ENCODE assay signal across 1 cellular context in genomic region chr11:61963282-61964057, GRCh38.
TF ChIP-seq lines count a peak whose summit lies in the region.

No MANE protein-coding gene starts in this region.

TF ChIP-seq in HepG2, 621 proteins besides CTCF, POLR2A, EP300 and RAD21 (continued from another document and continues in another):
- TF ChIP-seq IRX3 (CRISPR knock-in tag; IDR thresholded peaks at IDR 0.05; ENCODE audit: borderline replicate concordance, low read depth) (peak; percentile 9; the same call in 1 of the 2 replicates), POLR2AphosphoS5 (IDR thresholded peaks at IDR 0.05; ENCODE audit: low read depth, low read length) (peak; percentile 62), TARDBP (CRISPR knock-in tag; IDR thresholded peaks at IDR 0.05) (0 out of 2 replicates have a peak, but pooled peaks have one; percentile 14), MATR3 (CRISPR knock-in tag; IDR thresholded peaks at IDR 0.05) (no peak), ZFP1 (CRISPR knock-in tag; IDR thresholded peaks at IDR 0.05) (0 out of 2 replicates have a peak, but pooled peaks have one; percentile 23), FOXK2 (IDR thresholded peaks at IDR 0.05) (no peak), PCBP1 (IDR thresholded peaks at IDR 0.05; ENCODE audit: borderline replicate concordance, low read depth, low read length) (no peak), KDM6A (CRISPR knock-in tag; IDR thresholded peaks at IDR 0.05; ENCODE audit: low read depth) (no peak), NFIB (CRISPR knock-in tag; IDR thresholded peaks at IDR 0.05; ENCODE audit: borderline replicate concordance) (no peak), ADNP (CRISPR knock-in tag; IDR thresholded peaks at IDR 0.05) (no peak), RXRA (CRISPR knock-in tag; IDR thresholded peaks at IDR 0.05) (no peak; the same call in 1 of the 2 replicates), KLF13 (CRISPR knock-in tag; IDR thresholded peaks at IDR 0.05) (0 out of 2 replicates have a peak, but pooled peaks have one; percentile 11), NKX3-1 (CRISPR knock-in tag; IDR thresholded peaks at IDR 0.05) (peak; percentile 41; the same call in 1 of the 2 replicates), BRF2 (CRISPR knock-in tag; IDR thresholded peaks at IDR 0.05) (peak; percentile 35; the same call in 1 of the 2 replicates), SMAD3 (CRISPR knock-in tag; IDR thresholded peaks at IDR 0.05) (0 out of 2 replicates have a peak, but pooled peaks have one; percentile 60), ASH2L (IDR thresholded peaks at IDR 0.05; ENCODE audit: insufficient read length, low read depth, low read length) (peak; percentile 31), ZSCAN22 (CRISPR knock-in tag; IDR thresholded peaks at IDR 0.05) (no peak), AGO1 (IDR thresholded peaks at IDR 0.05; ENCODE audit: low read depth, low read length, poor library complexity, severe bottlenecking) (peak; percentile 11), SSRP1 (CRISPR knock-in tag; IDR thresholded peaks at IDR 0.05) (0 out of 2 replicates have a peak, but pooled peaks have one; percentile 90), IKZF4 (CRISPR knock-in tag; IDR thresholded peaks at IDR 0.05; ENCODE audit: borderline replicate concordance, low read depth, not compliant biosample characterization) (no peak), SOX13 (IDR thresholded peaks at IDR 0.05) (peak; percentile 18; the same call in 1 of the 2 replicates), SOX13 (CRISPR knock-in tag; conservative IDR thresholded peaks at IDR 0.05 in 1 of 2, IDR thresholded peaks at IDR 0.05 in 1 of 2) (no peak), ZC3H13 (CRISPR knock-in tag; IDR thresholded peaks at IDR 0.05) (0 out of 2 replicates have a peak, but pooled peaks have one; percentile 23), ZHX2 (IDR thresholded peaks at IDR 0.05; ENCODE audit: low read depth) (no peak), ZHX2 (CRISPR knock-in tag; IDR thresholded peaks at IDR 0.05; ENCODE audit: borderline replicate concordance) (no peak), SAFB2 (CRISPR knock-in tag; IDR thresholded peaks at IDR 0.05; ENCODE audit: borderline replicate concordance, low read depth) (no peak), FOSL2 (CRISPR knock-in tag; IDR thresholded peaks at IDR 0.05) (no peak; the same call in 1 of the 2 replicates), ZNF737 (CRISPR knock-in tag; IDR thresholded peaks at IDR 0.05; ENCODE audit: borderline replicate concordance) (no peak), ZNF512 (CRISPR knock-in tag; IDR thresholded peaks at IDR 0.05) (no peak), CHD2 (IDR thresholded peaks at IDR 0.05; ENCODE audit: low read depth, low read length) (peak; percentile 10; the same call in 1 of the 2 replicates), ISL2 (CRISPR knock-in tag; IDR thresholded peaks at IDR 0.05) (no peak; the same call in 1 of the 2 replicates), ZBTB37 (CRISPR knock-in tag; IDR thresholded peaks at IDR 0.05) (no peak), ZBED4 (CRISPR knock-in tag; IDR thresholded peaks at IDR 0.05; ENCODE audit: borderline replicate concordance) (no peak), E2F1 (CRISPR knock-in tag; IDR thresholded peaks at IDR 0.05) (no peak), TOPORS (CRISPR knock-in tag; IDR thresholded peaks at IDR 0.05) (0 out of 2 replicates have a peak, but pooled peaks have one; percentile 81), SIX4 (CRISPR knock-in tag; IDR thresholded peaks at IDR 0.05) (no peak; the same call in 1 of the 2 replicates)
- TF ChIP-seq, protein P1, sequence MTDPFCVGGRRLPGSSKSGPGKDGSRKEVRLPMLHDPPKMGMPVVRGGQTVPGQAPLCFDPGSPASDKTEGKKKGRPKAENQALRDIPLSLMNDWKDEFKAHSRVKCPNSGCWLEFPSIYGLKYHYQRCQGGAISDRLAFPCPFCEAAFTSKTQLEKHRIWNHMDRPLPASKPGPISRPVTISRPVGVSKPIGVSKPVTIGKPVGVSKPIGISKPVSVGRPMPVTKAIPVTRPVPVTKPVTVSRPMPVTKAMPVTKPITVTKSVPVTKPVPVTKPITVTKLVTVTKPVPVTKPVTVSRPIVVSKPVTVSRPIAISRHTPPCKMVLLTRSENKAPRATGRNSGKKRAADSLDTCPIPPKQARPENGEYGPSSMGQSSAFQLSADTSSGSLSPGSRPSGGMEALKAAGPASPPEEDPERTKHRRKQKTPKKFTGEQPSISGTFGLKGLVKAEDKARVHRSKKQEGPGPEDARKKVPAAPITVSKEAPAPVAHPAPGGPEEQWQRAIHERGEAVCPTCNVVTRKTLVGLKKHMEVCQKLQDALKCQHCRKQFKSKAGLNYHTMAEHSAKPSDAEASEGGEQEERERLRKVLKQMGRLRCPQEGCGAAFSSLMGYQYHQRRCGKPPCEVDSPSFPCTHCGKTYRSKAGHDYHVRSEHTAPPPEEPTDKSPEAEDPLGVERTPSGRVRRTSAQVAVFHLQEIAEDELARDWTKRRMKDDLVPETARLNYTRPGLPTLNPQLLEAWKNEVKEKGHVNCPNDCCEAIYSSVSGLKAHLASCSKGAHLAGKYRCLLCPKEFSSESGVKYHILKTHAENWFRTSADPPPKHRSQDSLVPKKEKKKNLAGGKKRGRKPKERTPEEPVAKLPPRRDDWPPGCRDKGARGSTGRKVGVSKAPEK (CRISPR knock-in tag; IDR thresholded peaks at IDR 0.05; ENCODE audit: borderline replicate concordance), result no peak; the same call in 1 of the 2 replicates
- TF ChIP-seq, protein P2, sequence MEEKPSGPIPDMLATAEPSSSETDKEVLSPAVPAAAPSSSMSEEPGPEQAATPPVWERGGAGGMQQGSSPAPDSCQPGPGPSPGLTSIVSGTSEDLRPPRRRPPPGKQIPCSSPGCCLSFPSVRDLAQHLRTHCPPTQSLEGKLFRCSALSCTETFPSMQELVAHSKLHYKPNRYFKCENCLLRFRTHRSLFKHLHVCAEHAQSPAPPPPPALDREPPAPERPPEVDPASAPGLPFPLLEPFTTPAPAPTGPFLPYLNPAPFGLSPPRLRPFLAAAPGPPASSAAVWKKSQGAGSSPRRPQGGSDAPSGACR (CRISPR knock-in tag; IDR thresholded peaks at IDR 0.05), result 0 out of 2 replicates have a peak, but pooled peaks have one; percentile 58
- TF ChIP-seq, protein P3, sequence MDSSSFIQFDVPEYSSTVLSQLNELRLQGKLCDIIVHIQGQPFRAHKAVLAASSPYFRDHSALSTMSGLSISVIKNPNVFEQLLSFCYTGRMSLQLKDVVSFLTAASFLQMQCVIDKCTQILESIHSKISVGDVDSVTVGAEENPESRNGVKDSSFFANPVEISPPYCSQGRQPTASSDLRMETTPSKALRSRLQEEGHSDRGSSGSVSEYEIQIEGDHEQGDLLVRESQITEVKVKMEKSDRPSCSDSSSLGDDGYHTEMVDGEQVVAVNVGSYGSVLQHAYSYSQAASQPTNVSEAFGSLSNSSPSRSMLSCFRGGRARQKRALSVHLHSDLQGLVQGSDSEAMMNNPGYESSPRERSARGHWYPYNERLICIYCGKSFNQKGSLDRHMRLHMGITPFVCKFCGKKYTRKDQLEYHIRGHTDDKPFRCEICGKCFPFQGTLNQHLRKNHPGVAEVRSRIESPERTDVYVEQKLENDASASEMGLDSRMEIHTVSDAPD (CRISPR knock-in tag; IDR thresholded peaks at IDR 0.05), result 0 out of 2 replicates have a peak, but pooled peaks have one; percentile 8
